1 cellular context compared by ENCODE assay signal in the genomic region with DNA sequence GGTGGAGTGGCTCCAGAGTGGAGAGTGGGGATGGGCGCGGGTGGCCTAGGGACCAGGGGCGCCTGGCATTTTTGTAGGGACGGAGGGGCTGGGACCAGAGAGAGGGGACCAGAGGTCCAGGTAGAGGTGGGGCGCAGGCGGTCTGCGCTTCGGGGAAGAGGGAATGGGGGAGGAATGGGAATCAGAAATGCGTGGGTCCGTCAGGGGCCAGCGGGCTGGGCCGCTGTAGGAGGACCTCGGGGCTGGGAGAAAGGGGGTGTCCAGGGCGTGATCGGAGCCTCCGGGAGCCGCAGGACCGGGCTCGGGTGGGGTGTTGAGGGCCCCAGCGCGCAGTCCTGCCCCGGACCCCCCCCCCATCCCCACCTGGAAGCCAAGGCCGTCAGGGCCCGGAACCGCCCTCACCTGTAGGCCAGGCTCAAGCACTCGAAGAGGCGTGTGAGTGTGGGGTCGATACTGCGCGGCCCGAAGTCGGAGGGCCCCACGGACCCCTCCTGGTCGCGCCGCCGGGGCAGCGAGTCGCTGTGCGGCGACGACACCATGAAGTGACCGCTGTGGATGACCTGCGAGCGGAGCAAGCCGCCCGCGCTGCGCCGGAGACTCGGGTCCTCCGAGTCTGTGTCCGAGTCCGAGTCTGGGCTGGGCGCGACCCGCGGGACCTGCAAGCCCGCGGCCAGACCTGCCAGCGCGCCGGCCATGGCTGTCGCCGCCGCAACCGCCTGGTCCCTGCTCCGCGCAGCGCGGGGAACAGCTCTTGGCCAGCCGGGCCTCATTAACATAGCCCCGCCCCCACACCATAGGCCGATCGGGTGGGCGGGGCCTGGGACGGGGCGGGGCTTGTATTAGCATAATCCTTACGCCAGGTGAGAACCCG.
TF ChIP-seq lines count a peak whose summit lies in the region.

A gene with protein sequence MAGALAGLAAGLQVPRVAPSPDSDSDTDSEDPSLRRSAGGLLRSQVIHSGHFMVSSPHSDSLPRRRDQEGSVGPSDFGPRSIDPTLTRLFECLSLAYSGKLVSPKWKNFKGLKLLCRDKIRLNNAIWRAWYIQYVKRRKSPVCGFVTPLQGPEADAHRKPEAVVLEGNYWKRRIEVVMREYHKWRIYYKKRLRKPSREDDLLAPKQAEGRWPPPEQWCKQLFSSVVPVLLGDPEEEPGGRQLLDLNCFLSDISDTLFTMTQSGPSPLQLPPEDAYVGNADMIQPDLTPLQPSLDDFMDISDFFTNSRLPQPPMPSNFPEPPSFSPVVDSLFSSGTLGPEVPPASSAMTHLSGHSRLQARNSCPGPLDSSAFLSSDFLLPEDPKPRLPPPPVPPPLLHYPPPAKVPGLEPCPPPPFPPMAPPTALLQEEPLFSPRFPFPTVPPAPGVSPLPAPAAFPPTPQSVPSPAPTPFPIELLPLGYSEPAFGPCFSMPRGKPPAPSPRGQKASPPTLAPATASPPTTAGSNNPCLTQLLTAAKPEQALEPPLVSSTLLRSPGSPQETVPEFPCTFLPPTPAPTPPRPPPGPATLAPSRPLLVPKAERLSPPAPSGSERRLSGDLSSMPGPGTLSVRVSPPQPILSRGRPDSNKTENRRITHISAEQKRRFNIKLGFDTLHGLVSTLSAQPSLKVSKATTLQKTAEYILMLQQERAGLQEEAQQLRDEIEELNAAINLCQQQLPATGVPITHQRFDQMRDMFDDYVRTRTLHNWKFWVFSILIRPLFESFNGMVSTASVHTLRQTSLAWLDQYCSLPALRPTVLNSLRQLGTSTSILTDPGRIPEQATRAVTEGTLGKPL (minus strand): TSS at position 725 of the 871 bp plus-strand sequence. CDS start 30 bp downstream, at position 695.

TF ChIP-seq in HepG2, 621 proteins besides CTCF, POLR2A, EP300 and RAD21 (continued from another document):
- peak; percentile 40 for TF ChIP-seq HNRNPK (IDR thresholded peaks at IDR 0.05; ENCODE audit: low read depth, low read length, poor library complexity, severe bottlenecking)
- TF ChIP-seq NCOA1 (CRISPR knock-in tag; IDR thresholded peaks at IDR 0.05), result peak; percentile 27; the same call in 1 of the 2 replicates
- TF ChIP-seq CBX1 (IDR thresholded peaks at IDR 0.05; ENCODE audit: low read depth), result peak; percentile 51
- TF ChIP-seq, protein P1, sequence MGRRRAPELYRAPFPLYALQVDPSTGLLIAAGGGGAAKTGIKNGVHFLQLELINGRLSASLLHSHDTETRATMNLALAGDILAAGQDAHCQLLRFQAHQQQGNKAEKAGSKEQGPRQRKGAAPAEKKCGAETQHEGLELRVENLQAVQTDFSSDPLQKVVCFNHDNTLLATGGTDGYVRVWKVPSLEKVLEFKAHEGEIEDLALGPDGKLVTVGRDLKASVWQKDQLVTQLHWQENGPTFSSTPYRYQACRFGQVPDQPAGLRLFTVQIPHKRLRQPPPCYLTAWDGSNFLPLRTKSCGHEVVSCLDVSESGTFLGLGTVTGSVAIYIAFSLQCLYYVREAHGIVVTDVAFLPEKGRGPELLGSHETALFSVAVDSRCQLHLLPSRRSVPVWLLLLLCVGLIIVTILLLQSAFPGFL (CRISPR knock-in tag; IDR thresholded peaks at IDR 0.05), result no peak
- TF ChIP-seq PRMT3 (CRISPR knock-in tag; IDR thresholded peaks at IDR 0.05; ENCODE audit: borderline replicate concordance, low read depth), result peak; percentile 84
- TF ChIP-seq MTA1 (CRISPR knock-in tag; IDR thresholded peaks at IDR 0.05; ENCODE audit: borderline replicate concordance), result no peak
- TF ChIP-seq NFYB (CRISPR knock-in tag; IDR thresholded peaks at IDR 0.05), result no peak
- 0 out of 2 replicates have a peak, but pooled peaks have one; percentile 64 for TF ChIP-seq ZNF235 (CRISPR knock-in tag; IDR thresholded peaks at IDR 0.05; ENCODE audit: borderline replicate concordance)
- TF ChIP-seq SNAPC2 (CRISPR knock-in tag; IDR thresholded peaks at IDR 0.05), result no peak
- TF ChIP-seq, protein P2, sequence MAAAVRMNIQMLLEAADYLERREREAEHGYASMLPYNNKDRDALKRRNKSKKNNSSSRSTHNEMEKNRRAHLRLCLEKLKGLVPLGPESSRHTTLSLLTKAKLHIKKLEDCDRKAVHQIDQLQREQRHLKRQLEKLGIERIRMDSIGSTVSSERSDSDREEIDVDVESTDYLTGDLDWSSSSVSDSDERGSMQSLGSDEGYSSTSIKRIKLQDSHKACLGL (CRISPR knock-in tag; IDR thresholded peaks at IDR 0.05), result peak; percentile 21; the same call in 1 of the 2 replicates
- TF ChIP-seq, protein P3, sequence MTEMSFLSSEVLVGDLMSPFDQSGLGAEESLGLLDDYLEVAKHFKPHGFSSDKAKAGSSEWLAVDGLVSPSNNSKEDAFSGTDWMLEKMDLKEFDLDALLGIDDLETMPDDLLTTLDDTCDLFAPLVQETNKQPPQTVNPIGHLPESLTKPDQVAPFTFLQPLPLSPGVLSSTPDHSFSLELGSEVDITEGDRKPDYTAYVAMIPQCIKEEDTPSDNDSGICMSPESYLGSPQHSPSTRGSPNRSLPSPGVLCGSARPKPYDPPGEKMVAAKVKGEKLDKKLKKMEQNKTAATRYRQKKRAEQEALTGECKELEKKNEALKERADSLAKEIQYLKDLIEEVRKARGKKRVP (CRISPR knock-in tag; IDR thresholded peaks at IDR 0.05), result no peak
- TF ChIP-seq ZNF20 (CRISPR knock-in tag; IDR thresholded peaks at IDR 0.05), result no peak
- TF ChIP-seq MXI1 (IDR thresholded peaks at IDR 0.05; ENCODE audit: borderline replicate concordance, low read depth, low read length), result peak; percentile 82; the same call in 1 of the 3 replicates
- no peak for TF ChIP-seq GFI1 (CRISPR knock-in tag; IDR thresholded peaks at IDR 0.05; ENCODE audit: borderline replicate concordance)
- 0 out of 2 replicates have a peak, but pooled peaks have one; percentile 29 for TF ChIP-seq ZMAT3 (CRISPR knock-in tag; conservative IDR thresholded peaks at IDR 0.05)
- TF ChIP-seq WIZ (CRISPR knock-in tag; IDR thresholded peaks at IDR 0.05), result 0 out of 2 replicates have a peak, but pooled peaks have one; percentile 56
- TF ChIP-seq KAT8 (CRISPR knock-in tag; IDR thresholded peaks at IDR 0.05), result peak; percentile 31; the same call in 1 of the 2 replicates
- no peak for TF ChIP-seq ZNF263 (CRISPR knock-in tag; IDR thresholded peaks at IDR 0.05)
- TF ChIP-seq, protein P4, sequence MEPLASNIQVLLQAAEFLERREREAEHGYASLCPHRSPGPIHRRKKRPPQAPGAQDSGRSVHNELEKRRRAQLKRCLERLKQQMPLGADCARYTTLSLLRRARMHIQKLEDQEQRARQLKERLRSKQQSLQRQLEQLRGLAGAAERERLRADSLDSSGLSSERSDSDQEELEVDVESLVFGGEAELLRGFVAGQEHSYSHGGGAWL (CRISPR knock-in tag; IDR thresholded peaks at IDR 0.05), result peak; percentile 85
- TF ChIP-seq, protein P5, sequence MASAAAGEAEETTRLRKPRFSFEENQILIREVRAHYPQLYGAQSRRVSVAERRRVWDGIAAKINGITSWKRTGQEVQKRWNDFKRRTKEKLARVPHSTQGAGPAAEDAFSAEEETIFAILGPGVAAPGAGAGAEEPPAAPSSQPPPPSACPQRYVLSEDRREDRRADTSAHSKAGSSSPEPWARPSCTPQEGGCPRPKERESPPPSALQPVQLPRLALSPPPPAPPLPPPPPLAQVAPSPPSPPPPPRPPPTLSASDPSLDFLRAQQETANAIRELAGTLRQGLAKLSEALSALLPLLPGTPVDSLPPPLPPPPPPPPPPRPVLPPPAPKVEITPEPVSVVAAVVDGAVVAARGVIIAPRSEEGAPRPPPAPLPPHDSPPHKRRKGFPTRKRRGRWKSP (CRISPR knock-in tag; IDR thresholded peaks at IDR 0.05), result peak; percentile 56; the same call in 1 of the 2 replicates
- no peak; the same call in 1 of the 2 replicates for TF ChIP-seq ZNF747 (CRISPR knock-in tag; IDR thresholded peaks at IDR 0.05; ENCODE audit: borderline replicate concordance)
- peak; percentile 58; the same call in 1 of the 2 replicates for TF ChIP-seq MED1 (CRISPR knock-in tag; IDR thresholded peaks at IDR 0.05)
- TF ChIP-seq, protein P6, sequence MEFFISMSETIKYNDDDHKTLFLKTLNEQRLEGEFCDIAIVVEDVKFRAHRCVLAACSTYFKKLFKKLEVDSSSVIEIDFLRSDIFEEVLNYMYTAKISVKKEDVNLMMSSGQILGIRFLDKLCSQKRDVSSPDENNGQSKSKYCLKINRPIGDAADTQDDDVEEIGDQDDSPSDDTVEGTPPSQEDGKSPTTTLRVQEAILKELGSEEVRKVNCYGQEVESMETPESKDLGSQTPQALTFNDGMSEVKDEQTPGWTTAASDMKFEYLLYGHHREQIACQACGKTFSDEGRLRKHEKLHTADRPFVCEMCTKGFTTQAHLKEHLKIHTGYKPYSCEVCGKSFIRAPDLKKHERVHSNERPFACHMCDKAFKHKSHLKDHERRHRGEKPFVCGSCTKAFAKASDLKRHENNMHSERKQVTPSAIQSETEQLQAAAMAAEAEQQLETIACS (CRISPR knock-in tag; IDR thresholded peaks at IDR 0.05), result peak; percentile 36; the same call in 1 of the 2 replicates
- TF ChIP-seq SOX5 (CRISPR knock-in tag; IDR thresholded peaks at IDR 0.05; ENCODE audit: borderline replicate concordance), result 0 out of 2 replicates have a peak, but pooled peaks have one; percentile 26
- no peak for TF ChIP-seq MAFF (IDR thresholded peaks at IDR 0.05; ENCODE audit: low read depth, low read length)
- 0 out of 2 replicates have a peak, but pooled peaks have one; percentile 21 for TF ChIP-seq SIX1 (CRISPR knock-in tag; IDR thresholded peaks at IDR 0.05; ENCODE audit: borderline replicate concordance)
- TF ChIP-seq TEAD2 (CRISPR knock-in tag; IDR thresholded peaks at IDR 0.05), result no peak
- no peak for TF ChIP-seq CCAR2 (optimal IDR thresholded peaks at IDR 0.05; ENCODE audit: low read depth, low read length)
- TF ChIP-seq HNF4A (CRISPR knock-in tag; IDR thresholded peaks at IDR 0.05), result peak; percentile 23; the same call in 1 of the 2 replicates
- no peak for TF ChIP-seq SETDB1 (CRISPR knock-in tag; IDR thresholded peaks at IDR 0.05; ENCODE audit: borderline replicate concordance)
- TF ChIP-seq ZNF589 (CRISPR knock-in tag; conservative IDR thresholded peaks at IDR 0.05), result no peak; the same call in 1 of the 2 replicates
